ENCODE assay signal across 9 cellular contexts in the genomic region with DNA sequence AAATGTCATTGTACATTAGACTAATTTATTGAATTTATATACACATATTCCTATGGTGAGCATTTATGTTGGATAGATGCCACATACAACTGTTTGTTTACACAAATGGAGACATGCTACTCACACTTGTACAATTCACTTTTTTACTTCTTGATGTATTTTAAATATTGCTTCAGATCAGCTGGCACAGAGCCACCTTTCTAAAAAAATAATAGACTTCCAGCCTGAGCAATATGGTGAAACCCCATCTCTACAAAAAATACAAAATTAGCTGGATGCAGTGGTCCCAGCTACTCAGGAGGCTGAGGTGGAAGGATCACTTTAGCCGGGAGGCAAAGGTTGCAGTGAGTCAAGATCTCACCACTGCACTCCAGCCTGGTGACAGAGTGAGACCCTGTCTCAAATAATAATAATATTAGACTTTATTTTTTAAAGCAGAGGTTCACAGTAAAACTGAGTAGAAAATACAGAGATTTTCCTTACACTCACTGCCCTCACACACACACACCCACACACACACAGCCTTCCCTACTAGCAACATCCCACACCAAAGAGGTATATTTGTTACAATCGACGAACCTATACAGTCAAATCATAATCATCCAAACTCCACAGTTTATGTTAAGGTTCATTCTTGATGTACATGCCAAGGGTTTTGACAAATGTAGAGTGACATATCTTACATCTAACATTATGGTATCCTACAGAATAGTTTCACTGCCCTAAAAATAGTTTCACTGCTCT. TPM values are rescaled to one million over a fixed set of nuclear protein-coding genes. Genes with fewer than 3 reads are reported as not detected.
DNase-seq lines count a peak whose midpoint lies in the region; ATAC-seq, FAIRE-seq and TF ChIP-seq lines count a peak whose summit lies in the region.
"Had no signal": no experiment of that assay in that cellular context is flagged by ENCODE, and none has a peak within 500 bp of the region (broad histone marks: within the 10 kb centered on the region; RNA-seq: fewer than 3 reads in every experiment).

No MANE protein-coding gene starts in this region.

- no peaks in the 10 kb centered on the region for H3K9me1 ChIP-seq in K562 (ENCODE audit: control insufficient read depth, insufficient read depth, low read length)

- no peak for TF ChIP-seq RAD21 in K562 (CRISPR knock-in tag; conservative IDR thresholded peaks at IDR 0.05 in 1 of 2, IDR thresholded peaks at IDR 0.05 in 1 of 2)
- no peak for TF ChIP-seq RAD21 in SK-N-SH (IDR thresholded peaks at IDR 0.05; ENCODE audit: low read length)

- H3K27ac ChIP-seq in K562 (ENCODE audit: extremely low read depth, low read depth, low read length) (no peak overlapping the region), SK-N-SH (ENCODE audit: low read depth in 2 of 2, low read length in 1 of 2) (no peak overlapping the region)

- H3K79me2 ChIP-seq in K562 (ENCODE audit: control insufficient read depth, insufficient read depth, low read length) (no peaks in the 10 kb centered on the region), SK-N-SH (ENCODE audit: insufficient read depth) (no peaks in the 10 kb centered on the region)

- WGBS in K562 (ENCODE audit: insufficient coverage, low coverage, missing lambda C conversion rate): 49% methylated on average over 3 of the region's 3 CpGs
- 89% methylated on average over 3 of the region's 3 CpGs for WGBS in SK-N-SH (ENCODE audit: low lambda C conversion rate)

- no peaks in the 10 kb centered on the region for H3K36me3 ChIP-seq in MG63
- H3K36me3 ChIP-seq in K562 (ENCODE audit: control insufficient read depth, insufficient read depth, low read length): no peaks in the 10 kb centered on the region
- H3K36me3 ChIP-seq in SK-N-SH (replicated peaks in 1 of 2; ENCODE audit: control insufficient read depth in 1 of 2, insufficient read depth in 2 of 2, low read length in 1 of 2): no peaks in the 10 kb centered on the region

- H3K27ac Mint-ChIP-seq in nephron: peak overlapping the region; percentile 48 to 79 (median 76)

- H3K9me3 ChIP-seq in MG63: no peaks in the 10 kb centered on the region
- H3K9me3 ChIP-seq in K562 (replicated peaks; ENCODE audit: control insufficient read depth, insufficient read depth, low read depth, low read length): no peaks in the 10 kb centered on the region
- no peaks in the 10 kb centered on the region for H3K9me3 ChIP-seq in SK-N-SH

- H3K9me3 Mint-ChIP-seq in nephron: no peaks in the 10 kb centered on the region

- intact Hi-C loops in K562 (cut with micrococcal nuclease): loop anchor here (5.0 kb wide), 1 partner anchor 63 kb away; no protein-coding TSS in a partner anchor

- TF ChIP-seq EP300 in K562 (IDR thresholded peaks at IDR 0.05; ENCODE audit: low read length) (no peak), SK-N-SH (IDR thresholded peaks at IDR 0.05; ENCODE audit: borderline replicate concordance in 1 of 2, low read depth in 1 of 2, low read length in 1 of 2) (no peak)

- H3K4me1 Mint-ChIP-seq in nephron: peaks cover 51% of the 10 kb centered on the region

- H4K20me1 ChIP-seq in K562 (replicated peaks; ENCODE audit: control insufficient read depth, insufficient read depth, low read length) (no peaks in the 10 kb centered on the region), SK-N-SH (ENCODE audit: insufficient read depth) (no peaks in the 10 kb centered on the region)

- H3K36me3 Mint-ChIP-seq in nephron (ENCODE audit: low read depth): no peaks in the 10 kb centered on the region

- TF ChIP-seq CTCF in K562 (IDR thresholded peaks at IDR 0.05 in 2 of 3, conservative IDR thresholded peaks at IDR 0.05 in 1 of 3; ENCODE audit: insufficient read depth in 2 of 3, low read depth in 1 of 3, low read length in 3 of 3): no peak
- TF ChIP-seq CTCF in nephron (IDR thresholded peaks at IDR 0.05; ENCODE audit: unreplicated experiment in 3 of 3): no peak
- no peak for TF ChIP-seq CTCF in SK-N-SH (IDR thresholded peaks at IDR 0.05)

- no peak for TF ChIP-seq POLR2A in K562 (conservative IDR thresholded peaks at IDR 0.05)

- no peaks in the 10 kb centered on the region for H3K9me2 ChIP-seq in SK-N-SH

- H3K9ac ChIP-seq in K562 (ENCODE audit: insufficient read depth in 1 of 2, low read depth in 2 of 2, low read length in 2 of 2) (no peak overlapping the region), SK-N-SH (no peak overlapping the region)

- no TSS peak for BruUV-seq in K562 (replicated peaks; lab: Mats Ljungman, UMichigan)

- peak overlapping the region; percentile 28 for H2AFZ ChIP-seq in K562 (ENCODE audit: low read depth, low read length)
- H2AFZ ChIP-seq in SK-N-SH (ENCODE audit: low read depth): no peak overlapping the region; the same call in 1 of the 2 replicates

- no peak overlapping the region for H3K4me3 Mint-ChIP-seq in nephron

- ATAC-seq in K562 (no peak), GM21529 (IDR thresholded peaks at IDR 0.05; ENCODE audit: unreplicated experiment) (no peak), GM19035 (IDR thresholded peaks at IDR 0.05; ENCODE audit: unreplicated experiment) (no peak), GM19397 (IDR thresholded peaks at IDR 0.05; ENCODE audit: unreplicated experiment) (no peak)

- DNase-seq in EH (ENCODE audit: low read depth): peak; percentile 13
- no peak for DNase-seq in MG63
- no peak for DNase-seq in K562 (ENCODE audit: extremely low read depth in 1 of 4, low spot score in 3 of 4)
- no peak for DNase-seq in SK-N-SH
- DNase-seq: NCI-H2081 treated with DMSO at 0.1 percent for 48 hours had no signal

- no peak for FAIRE-seq in K562 (lab: Jason Lieb, UNC)

- H3K27me3 Mint-ChIP-seq in nephron (ENCODE audit: low read depth): peaks cover 7% of the 10 kb centered on the region

- H3K4me2 ChIP-seq in K562 (ENCODE audit: insufficient read depth, low read length) (peak overlapping the region; percentile 32; the same call in 1 of the 2 replicates), SK-N-SH (no peak overlapping the region)

- H3F3A ChIP-seq in SK-N-SH (replicated peaks; ENCODE audit: insufficient read depth): peaks cover 3% of the 10 kb centered on the region

- H3K27me3 ChIP-seq in MG63: no peaks in the 10 kb centered on the region
- no peaks in the 10 kb centered on the region for H3K27me3 ChIP-seq in K562 (ENCODE audit: control insufficient read depth in 2 of 2, insufficient read depth in 2 of 2, low read length in 2 of 2)
- H3K27me3 ChIP-seq in SK-N-SH (ENCODE audit: insufficient read depth): no peaks in the 10 kb centered on the region

- POLR2A ChIA-PET in K562 (lab: Yijun Ruan, JAX): no interaction called here
- POLR2A ChIA-PET in SK-N-SH (lab: Yijun Ruan, JAX): no interaction called here

- in situ Hi-C loops in K562 (cut with MboI): no loop called here

- peaks cover 25 to 47% of the 10 kb centered on the region in 2 experiments for H3K4me1 ChIP-seq in K562 (replicated peaks in 1 of 2; ENCODE audit: control insufficient read depth in 2 of 2, insufficient read depth in 2 of 2, low read length in 2 of 2)
- peaks cover 8 to 14% of the 10 kb centered on the region in 2 experiments for H3K4me1 ChIP-seq in SK-N-SH (ENCODE audit: control insufficient read depth in 1 of 2, insufficient read depth in 2 of 2, low read depth in 1 of 2, low read length in 1 of 2)

- CTCF ChIA-PET in K562 (lab: Yijun Ruan, JAX; ENCODE audit: low intra/inter-chr PET ratio) (no interaction called here), SK-N-SH (lab: Yijun Ruan, JAX) (interaction anchor here (0.6 to 2.8 kb wide), 5 partner anchors 11 to 305 kb away, joined by 3 to 7 read pairs (median 3); no protein-coding TSS in a partner anchor)

- peak overlapping the region; percentile 14; the same call in 1 of the 2 replicates for H3K4me3 ChIP-seq in MG63
- no peak overlapping the region for H3K4me3 ChIP-seq in K562
- no peak overlapping the region for H3K4me3 ChIP-seq in SK-N-SH (ENCODE audit: low read depth in 2 of 2, low read length in 1 of 2)

TF ChIP-seq in K562, 482 proteins besides CTCF, POLR2A, EP300 and RAD21 (continues in another document):
- TF ChIP-seq ZNF551 (CRISPR knock-in tag; IDR thresholded peaks at IDR 0.05): no peak

TF ChIP-seq in SK-N-SH, 30 proteins besides CTCF, POLR2A, EP300 and RAD21 (continues in another document):
- TF ChIP-seq MEF2A (IDR thresholded peaks at IDR 0.05; ENCODE audit: borderline replicate concordance, low read depth): no peak

RNA-seq across cellular contexts. Expression of gene ADRB2, which starts 16.5 kb away (rescaled TPM):
- 5.3 and 12.9 TPM in 2 replicates for total RNA-seq in MG63 (2014; rRNA removed; shearing (Covaris generic); ENCODE audit: low replicate concordance)
- 0.23 and 0.53 TPM in 2 replicates for total RNA-seq in K562 (2011; cell fraction: chromatin; rRNA removed; ENCODE audit: low replicate concordance)
- 0.26 and 0.50 TPM in 2 replicates for total RNA-seq in K562 (2011; cell fraction: nucleolus; rRNA removed)
- total RNA-seq in K562 (2011; cell fraction: nucleoplasm; rRNA removed): not detected in 2 replicates
- total RNA-seq in K562 (2014; rRNA removed) (0.12 TPM in 1 of 2 replicates, not detected in the other), K562 (2014; rRNA removed; fragmentation: Illumina TruSeq; extraction: Trizol) (0.04 TPM in 1 of 2 replicates, not detected in the other), K562 (2015; rRNA removed; fragmentation: Illumina TruSeq; extraction: Trizol) (0.04 and 0.07 TPM in 2 replicates), K562 (2021) (0.04 TPM in 2 replicates)
- polyA plus RNA-seq in K562 (2011; rRNA removed) (0.18 TPM in 1 of 2 replicates, not detected in the other), K562 (2014; fragmentation: Illumina TruSeq; extraction: Trizol) (0.03 TPM in 1 of 2 replicates, not detected in the other), K562 (2014; fragmentation: Nextera tagmentation; extraction: Ambion mirVana) (under 1 TPM in 1 of 2 experiments, not detected in 1; 0.01 TPM), K562 (2014; rRNA removed) (0.07 and 0.09 TPM in 2 replicates), SK-N-SH (2012; rRNA removed) (1.0 and 1.2 TPM in 2 replicates)
- polyA plus RNA-seq in K562 (2011; cell fraction: cytosol; rRNA removed): 0.18 TPM in 1 of 2 replicates, not detected in the other
- polyA plus RNA-seq in K562 (2011; cell fraction: nucleus; rRNA removed): 0.08 and 0.37 TPM in 2 replicates
- polyA plus RNA-seq in K562 (2012): 0.04 TPM in 1 of 2 replicates, not detected in the other
- 0.56 TPM in 1 of 2 replicates, not detected in the other for polyA minus RNA-seq in K562 (2011; rRNA and poly(A)+ RNA removed)
- not detected in 2 replicates for polyA minus RNA-seq in K562 (2011; cell fraction: cytosol; rRNA and poly(A)+ RNA removed)
- 0.22 and 0.40 TPM in 2 replicates for polyA minus RNA-seq in K562 (2011; cell fraction: nucleus; rRNA and poly(A)+ RNA removed)
- polyA plus RNA-seq in SK-N-SH (2012; cell fraction: cytosol; rRNA removed): 0.66 and 0.71 TPM in 2 replicates
- 1.2 and 1.4 TPM in 2 replicates for polyA plus RNA-seq in SK-N-SH (2012; cell fraction: nucleus; rRNA removed)
